Comparison of ENCODE assay signal across 22 cellular contexts in the genomic region with DNA sequence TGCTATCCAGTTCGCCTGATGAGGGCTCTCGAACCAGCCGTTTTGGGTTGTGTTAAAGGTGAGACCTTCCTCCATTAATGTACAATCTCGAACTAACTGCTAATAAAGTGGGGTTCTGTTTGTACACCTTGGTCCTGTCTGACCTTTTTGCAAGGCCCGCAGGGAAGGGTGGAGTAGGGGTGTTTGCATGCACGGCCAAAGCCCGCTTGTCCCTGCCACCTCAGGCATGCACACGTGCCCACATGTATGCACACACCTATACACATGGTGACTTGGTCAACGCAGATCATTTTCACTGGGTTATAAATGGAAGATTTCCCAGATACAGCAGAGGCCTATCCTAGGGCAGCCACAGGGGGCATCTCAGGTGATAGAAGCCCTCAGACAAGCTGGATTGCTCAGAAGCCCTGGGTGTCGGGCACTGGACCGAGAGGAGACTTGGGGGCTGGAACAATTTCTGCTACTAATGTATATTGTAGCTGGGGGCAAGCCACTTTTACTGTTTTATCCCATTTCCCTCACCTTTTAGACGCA. TPM values are rescaled to one million over a fixed set of nuclear protein-coding genes. Genes with fewer than 3 reads are reported as not detected.
DNase-seq lines count a peak whose midpoint lies in the region; ATAC-seq and TF ChIP-seq lines count a peak whose summit lies in the region.
"Had no signal": no experiment of that assay in that cellular context is flagged by ENCODE, and none has a peak within 500 bp of the region (broad histone marks: within the 10 kb centered on the region; RNA-seq: fewer than 3 reads in every experiment).

No MANE protein-coding gene starts in this region.

- peaks cover 18% of the 10 kb centered on the region for H3K36me3 ChIP-seq in BJ (ENCODE audit: control insufficient read depth, insufficient read depth, low read length)
- peaks cover 0 to 27% (median 13%) of the 10 kb centered on the region in 11 experiments; a peak in 17 of 22 replicates for H3K36me3 ChIP-seq in BLaER1 treated with 17β-estradiol and CSF1 and Interleukin-3, amounts not matched to agents 10 nM and 100 nM
- peaks cover 0 to 10% of the 10 kb centered on the region in 2 donors for H3K36me3 ChIP-seq in gastrocnemius medialis

- peaks cover 0 to 35% (median 0%) of the 10 kb centered on the region in 11 experiments; a peak in 5 of 22 replicates for H4K20me1 ChIP-seq in BLaER1 treated with 17β-estradiol and CSF1 and Interleukin-3, amounts not matched to agents 10 nM and 100 nM

- CTCF ChIA-PET in BJ (lab: Yijun Ruan, JAX), result interaction anchor here (0.8 to 7.8 kb wide), 4 partner anchors 98 to 288 kb away, joined by 3 to 78 read pairs (median 42); a partner anchor contains a TSS

- POLR2A ChIA-PET in BJ (lab: Charles Lee), result no interaction called here

- TF ChIP-seq POLR2A in gastrocnemius medialis (IDR thresholded peaks at IDR 0.05), result no peak

- H3K27ac ChIP-seq in BLaER1 treated with 17β-estradiol and CSF1 and Interleukin-3, amounts not matched to agents 10 nM and 100 nM, result peak overlapping the region in 7 of 11 experiments; percentile 55 to 80 (median 72); a peak in 12 of 22 replicates
- peak overlapping the region; percentile 28 to 66 for H3K27ac ChIP-seq in coronary artery
- peak overlapping the region in 3 of 4 donors; percentile 44 to 71 (median 51) for H3K27ac ChIP-seq in gastrocnemius medialis
- H3K27ac ChIP-seq in foreskin keratinocyte, result no peak overlapping the region
- H3K27ac ChIP-seq: HL-60, SJCRH30 had no signal

- ATAC-seq in gastrocnemius medialis (peak in 1 of 2 donors; percentile 52), GM19351 (IDR thresholded peaks at IDR 0.05; ENCODE audit: unreplicated experiment) (no peak), foreskin keratinocyte (no peak)
- ATAC-seq: CD8-positive, alpha-beta T cell; Panc1 had no signal

- H3K4me3 ChIP-seq in BJ (ENCODE audit: low read depth, low read length) (no peak overlapping the region), coronary artery (no peak overlapping the region), gastrocnemius medialis (no peak overlapping the region)
- 0 out of 20 replicates have a peak overlapping the region, but pooled peaks of 1 of the 10 experiments have one; percentile 30 for H3K4me3 ChIP-seq in BLaER1 treated with 17β-estradiol and CSF1 and Interleukin-3, amounts not matched to agents 10 nM and 100 nM
- H3K4me3 ChIP-seq: SJCRH30 had no signal

- intact Hi-C loops in gastrocnemius medialis (cut with DNase I; ENCODE audit: low total_unique reads), result no loop called here

- in situ Hi-C loops in gastrocnemius medialis (cut with MboI; ENCODE audit: low sequenced_read_pairs in 4 of 4), result loop anchor here in 1 of 4 donors (25.0 kb wide), 1 partner anchor 279 kb away; a partner anchor contains a TSS

- no peaks in the 10 kb centered on the region for H3K9me3 ChIP-seq in BLaER1 treated with 17β-estradiol and CSF1 and Interleukin-3, amounts not matched to agents 10 nM and 100 nM (replicated peaks in 1 of 11)
- no peaks in the 10 kb centered on the region for H3K9me3 ChIP-seq in gastrocnemius medialis

- H3K4me1 ChIP-seq in BLaER1 treated with 17β-estradiol and CSF1 and Interleukin-3, amounts not matched to agents 10 nM and 100 nM, result peaks cover 28 to 82% (median 75%) of the 10 kb centered on the region in 10 experiments
- H3K4me1 ChIP-seq in gastrocnemius medialis (peaks cover 16 to 19% of the 10 kb centered on the region in 2 donors), foreskin keratinocyte (no peaks in the 10 kb centered on the region)

- TF ChIP-seq CTCF in BJ (IDR thresholded peaks at IDR 0.05; ENCODE audit: insufficient read depth, low read depth, low read length), result 0 out of 2 replicates have a peak, but pooled peaks have one; percentile 1
- no peak for TF ChIP-seq CTCF in coronary artery (IDR thresholded peaks at IDR 0.05)
- peak in 1 of 5 experiments; percentile 12 for TF ChIP-seq CTCF in gastrocnemius medialis (IDR thresholded peaks at IDR 0.05 in 4 of 5, conservative IDR thresholded peaks at IDR 0.05 in 1 of 5)
- TF ChIP-seq CTCF in foreskin keratinocyte (conservative IDR thresholded peaks at IDR 0.05), result no peak

- peak overlapping the region; percentile 62 to 95 (median 90); a peak in 21 of 22 replicates for H3K4me2 ChIP-seq in BLaER1 treated with 17β-estradiol and CSF1 and Interleukin-3, amounts not matched to agents 10 nM and 100 nM

- peak overlapping the region in 8 of 11 experiments; percentile 13 to 69 (median 66); a peak in 13 of 22 replicates for H3K9ac ChIP-seq in BLaER1 treated with 17β-estradiol and CSF1 and Interleukin-3, amounts not matched to agents 10 nM and 100 nM

- no peak for DNase-seq in BJ (ENCODE audit: low read depth)
- no peak for DNase-seq in coronary artery (ENCODE audit: low spot score)
- no peak for DNase-seq in gastrocnemius medialis
- no peak for DNase-seq in activated CD4-positive, alpha-beta T cell treated with anti-CD3 and anti-CD28 coated beads, Interleukin-2, amount 50 U/mL, for 4 hours
- DNase-seq in foreskin keratinocyte, result no peak
- DNase-seq: CD8-positive, alpha-beta T cell; DND-41; GOT3; HCEC 1CT; KG1; NCI-H1105; NCI-H146; NCI-H2029; NCI-H2227 treated with DMSO at 0.1 percent for 48 hours; NCI-H510A; NCI-H774; NK-92 treated with Interleukin-12 subunit alpha and Interleukin-12 subunit beta, amount 100 ng/mL, for 24 hours; SJCRH30 had no signal

- H3K27me3 ChIP-seq in BJ (ENCODE audit: control insufficient read depth, insufficient read depth, low read length), result no peaks in the 10 kb centered on the region
- H3K27me3 ChIP-seq in BLaER1 treated with 17β-estradiol and CSF1 and Interleukin-3, amounts not matched to agents 10 nM and 100 nM, result no peaks in the 10 kb centered on the region
- H3K27me3 ChIP-seq in gastrocnemius medialis, result no peaks in the 10 kb centered on the region
- no peaks in the 10 kb centered on the region for H3K27me3 ChIP-seq in foreskin keratinocyte
- H3K27me3 ChIP-seq: SJCRH30 had no signal

RNA-seq across cellular contexts. Expression of a gene that starts 50.2 kb away (rescaled TPM):
- 56.6 and 89.7 TPM in 2 replicates for polyA plus RNA-seq in BJ (2011; rRNA removed)
- 65.4 and 72.6 TPM in 2 replicates for polyA minus RNA-seq in BJ (2011; rRNA and poly(A)+ RNA removed)
- total RNA-seq in gastrocnemius medialis, result 10 to 100 TPM; 36.1 to 70.5 (median 50.5) TPM
- 53.4 and 56.2 TPM in 2 replicates for total RNA-seq in foreskin keratinocyte
- 15.3 and 16.8 TPM in 2 replicates for polyA plus RNA-seq in foreskin keratinocyte
